In the genomic region with DNA sequence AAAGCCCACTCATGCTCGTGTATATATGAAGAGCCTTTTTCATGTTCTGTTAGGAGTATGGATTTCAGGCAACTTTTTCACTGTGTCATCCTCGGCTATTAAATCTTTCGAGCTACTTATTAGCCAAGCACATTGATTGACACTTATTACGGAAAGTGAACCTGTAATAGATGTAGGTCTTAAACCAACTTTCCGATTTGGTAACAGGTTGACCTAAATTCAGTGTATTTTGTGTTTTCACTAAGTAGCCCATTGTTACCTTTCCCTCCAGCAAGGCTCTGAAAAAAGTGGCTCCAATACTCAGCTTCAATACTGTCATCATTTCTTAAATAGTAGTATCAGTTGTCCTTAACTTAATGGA, we compare ENCODE assay signal across 8 cellular contexts. TPM values are rescaled to one million over a fixed set of nuclear protein-coding genes. Genes with fewer than 3 reads are reported as not detected.
DNase-seq lines count a peak whose midpoint lies in the region; ATAC-seq and TF ChIP-seq lines count a peak whose summit lies in the region.

No MANE protein-coding gene starts in this region.

- 5 to 19% methylated on average over 5 of the region's 5 CpGs for WGBS in sigmoid colon, 2 donors

- no peak for ATAC-seq in GM18511 (IDR thresholded peaks at IDR 0.05; ENCODE audit: unreplicated experiment)

- H3K4me1 ChIP-seq in sigmoid colon: peaks cover 0 to 35% (median 30%) of the 10 kb centered on the region in 4 donors

- intact Hi-C loops in sigmoid colon (cut with DNase I): loop anchor here (10.0 kb wide), 1 partner anchor 203 kb away; a partner anchor contains a TSS

- H3K4me3 ChIP-seq in GM12865 (ENCODE audit: low read depth, low read length): peak overlapping the region; percentile 69
- H3K4me3 ChIP-seq in fibroblast of mammary gland (ENCODE audit: control insufficient read depth, low read depth, low read length): peak overlapping the region; percentile 77
- H3K4me3 ChIP-seq in sigmoid colon: peak overlapping the region; percentile 74 to 90 (median 88)

- no peaks in the 10 kb centered on the region for H3K27me3 ChIP-seq in sigmoid colon

- H3K36me3 ChIP-seq in sigmoid colon: no peaks in the 10 kb centered on the region

- peak overlapping the region; percentile 96 to 99 (median 96) for H3K27ac ChIP-seq in sigmoid colon

- no peak for DNase-seq in GM12865 (ENCODE audit: low read depth)
- peak; percentile 19 for DNase-seq in RKO (ENCODE audit: low spot score)
- no peak for DNase-seq in fibroblast of mammary gland (ENCODE audit: low read depth)
- no peak for DNase-seq in sigmoid colon
- DNase-seq in DMS114 treated with DMSO at 0.1 percent for 48 hours (lab: John Stamatoyannopoulos, UW; ENCODE audit: unreplicated experiment): no peak
- DNase-seq in hypothalamus (lab: John Stamatoyannopoulos, UW): no peak
- no peak for DNase-seq in germinal center (ENCODE audit: low spot score)

- TF ChIP-seq CTCF in GM12865 (IDR thresholded peaks at IDR 0.05; ENCODE audit: insufficient read depth, low read depth, low read length, missing control alignments) (no peak), fibroblast of mammary gland (conservative IDR thresholded peaks at IDR 0.05; ENCODE audit: control insufficient read depth, insufficient read depth, low read depth, low read length) (no peak), sigmoid colon (IDR thresholded peaks at IDR 0.05) (no peak)

- TF ChIP-seq EP300 in sigmoid colon (IDR thresholded peaks at IDR 0.05): no peak

- no peak for TF ChIP-seq POLR2A in sigmoid colon (IDR thresholded peaks at IDR 0.05)

- H3K9me3 ChIP-seq in sigmoid colon: no peaks in the 10 kb centered on the region

RNA-seq across cellular contexts. Expression of a gene that starts 1.7 kb away (rescaled TPM):
- total RNA-seq in sigmoid colon: 10 to 100 TPM; 35.5 to 44.6 (median 37.7) TPM
- 10 to 100 TPM; 22.8 to 30.4 (median 28.7) TPM for polyA plus RNA-seq in sigmoid colon

RNA-seq across cellular contexts. Expression of a gene that starts 29.2 kb away (rescaled TPM):
- 10 to 100 TPM; 20.9 to 41.0 (median 27.8) TPM for total RNA-seq in sigmoid colon
- 10 to 100 TPM in 2 of 3 donors, 1 to 10 TPM in 1; 9.6 to 15.6 (median 14.1) TPM for polyA plus RNA-seq in sigmoid colon

RNA-seq across cellular contexts. Expression of a gene that starts 29.3 kb away (rescaled TPM):
- total RNA-seq in sigmoid colon: 1 to 10 TPM; 1.6 to 2.6 (median 2.0) TPM
- polyA plus RNA-seq in sigmoid colon: 1 to 10 TPM in 2 of 3 donors, under 1 TPM in 1; 0.76 to 1.2 (median 1.2) TPM
